ENCODE assay signal across 2 cellular contexts in the genomic region with DNA sequence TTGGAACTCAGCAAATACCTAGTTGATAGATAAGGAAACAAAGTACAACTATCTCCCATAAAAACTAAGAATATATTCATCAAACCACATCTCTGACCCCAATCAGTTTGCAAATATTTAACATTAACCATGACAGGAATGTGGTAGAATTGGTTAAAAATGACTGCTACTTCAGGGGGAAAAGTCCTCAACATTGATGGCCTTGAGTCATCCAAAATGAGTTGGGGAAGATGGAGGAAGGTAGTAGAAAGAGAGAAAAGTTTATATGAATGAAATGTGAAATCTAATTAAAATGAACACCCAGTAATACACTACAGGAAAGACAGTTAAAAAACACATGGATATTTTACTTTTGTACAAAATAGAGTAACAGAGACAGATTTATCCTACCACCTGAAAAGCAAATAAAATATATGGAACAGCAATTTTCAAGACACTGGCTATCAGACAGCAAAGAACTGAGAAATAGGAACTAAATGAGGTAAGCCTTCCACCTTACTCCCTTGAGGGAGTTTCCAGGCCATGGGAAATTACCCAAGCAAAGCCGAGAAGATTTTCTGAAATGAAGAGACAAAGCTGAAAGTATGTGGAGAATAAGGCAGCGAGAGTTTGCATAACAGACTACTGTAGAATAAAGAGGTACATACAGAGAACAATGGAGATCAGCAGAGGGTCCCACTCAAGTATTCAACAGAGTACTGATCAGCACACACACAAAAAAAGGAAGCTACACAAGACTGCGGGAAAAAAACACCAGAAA.
A peak's percentile ranks its signal among the peaks of the same experiment; 100 is the strongest.
TF ChIP-seq lines count a peak whose summit lies in the region.

No MANE protein-coding gene starts in this region.

TF ChIP-seq in GM12878, 131 proteins besides CTCF, POLR2A, EP300 and RAD21 (continues in another document):
- TF ChIP-seq HSF1 (IDR thresholded peaks at IDR 0.05; ENCODE audit: low read depth, low read length): no peak
- no peak for TF ChIP-seq KDM1A (IDR thresholded peaks at IDR 0.05; ENCODE audit: borderline replicate concordance)
- TF ChIP-seq BCL11A (IDR thresholded peaks at IDR 0.05; ENCODE audit: low read depth, low read length): 0 out of 2 replicates have a peak, but pooled peaks have one; percentile 19
- TF ChIP-seq, protein P1, sequence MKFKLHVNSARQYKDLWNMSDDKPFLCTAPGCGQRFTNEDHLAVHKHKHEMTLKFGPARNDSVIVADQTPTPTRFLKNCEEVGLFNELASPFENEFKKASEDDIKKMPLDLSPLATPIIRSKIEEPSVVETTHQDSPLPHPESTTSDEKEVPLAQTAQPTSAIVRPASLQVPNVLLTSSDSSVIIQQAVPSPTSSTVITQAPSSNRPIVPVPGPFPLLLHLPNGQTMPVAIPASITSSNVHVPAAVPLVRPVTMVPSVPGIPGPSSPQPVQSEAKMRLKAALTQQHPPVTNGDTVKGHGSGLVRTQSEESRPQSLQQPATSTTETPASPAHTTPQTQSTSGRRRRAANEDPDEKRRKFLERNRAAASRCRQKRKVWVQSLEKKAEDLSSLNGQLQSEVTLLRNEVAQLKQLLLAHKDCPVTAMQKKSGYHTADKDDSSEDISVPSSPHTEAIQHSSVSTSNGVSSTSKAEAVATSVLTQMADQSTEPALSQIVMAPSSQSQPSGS (IDR thresholded peaks at IDR 0.05; ENCODE audit: low read length): peak; percentile 57; the same call in 1 of the 2 replicates
- no peak for TF ChIP-seq PML (IDR thresholded peaks at IDR 0.05; ENCODE audit: low read length)
- TF ChIP-seq NRF1 (conservative IDR thresholded peaks at IDR 0.05; ENCODE audit: low read depth, low read length): no peak
- no peak for TF ChIP-seq SIX5 (IDR thresholded peaks at IDR 0.05; ENCODE audit: low read depth, low read length, severe bottlenecking)
- TF ChIP-seq MEF2B (IDR thresholded peaks at IDR 0.05; ENCODE audit: partially characterized antibody, poor library complexity, severe bottlenecking): peak; percentile 75
- no peak for TF ChIP-seq KAT2A (conservative IDR thresholded peaks at IDR 0.05; ENCODE audit: control insufficient read depth, low read depth, low read length)
- no peak for TF ChIP-seq MEF2A (IDR thresholded peaks at IDR 0.05; ENCODE audit: insufficient read depth, low read depth, low read length)
- TF ChIP-seq WRNIP1 (IDR thresholded peaks at IDR 0.05; ENCODE audit: borderline replicate concordance, low read depth, low read length): no peak
- TF ChIP-seq PAX5 (IDR thresholded peaks at IDR 0.05; ENCODE audit: borderline replicate concordance, low read depth, low read length): peak; percentile 78; the same call in 1 of the 2 replicates
- no peak for TF ChIP-seq CHD4 (IDR thresholded peaks at IDR 0.05)
- no peak for TF ChIP-seq E2F4 (IDR thresholded peaks at IDR 0.05; ENCODE audit: low read depth, low read length)
- no peak for TF ChIP-seq SKIL (IDR thresholded peaks at IDR 0.05; ENCODE audit: low read depth, poor library complexity, severe bottlenecking)
- TF ChIP-seq, protein P2, sequence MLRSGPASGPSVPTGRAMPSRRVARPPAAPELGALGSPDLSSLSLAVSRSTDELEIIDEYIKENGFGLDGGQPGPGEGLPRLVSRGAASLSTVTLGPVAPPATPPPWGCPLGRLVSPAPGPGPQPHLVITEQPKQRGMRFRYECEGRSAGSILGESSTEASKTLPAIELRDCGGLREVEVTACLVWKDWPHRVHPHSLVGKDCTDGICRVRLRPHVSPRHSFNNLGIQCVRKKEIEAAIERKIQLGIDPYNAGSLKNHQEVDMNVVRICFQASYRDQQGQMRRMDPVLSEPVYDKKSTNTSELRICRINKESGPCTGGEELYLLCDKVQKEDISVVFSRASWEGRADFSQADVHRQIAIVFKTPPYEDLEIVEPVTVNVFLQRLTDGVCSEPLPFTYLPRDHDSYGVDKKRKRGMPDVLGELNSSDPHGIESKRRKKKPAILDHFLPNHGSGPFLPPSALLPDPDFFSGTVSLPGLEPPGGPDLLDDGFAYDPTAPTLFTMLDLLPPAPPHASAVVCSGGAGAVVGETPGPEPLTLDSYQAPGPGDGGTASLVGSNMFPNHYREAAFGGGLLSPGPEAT (IDR thresholded peaks at IDR 0.05; ENCODE audit: low read depth): peak; percentile 94
- no peak for TF ChIP-seq FOS (IDR thresholded peaks at IDR 0.05; ENCODE audit: borderline replicate concordance, extremely low read depth, insufficient read length)
- TF ChIP-seq PAX8 (IDR thresholded peaks at IDR 0.05): no peak

TF ChIP-seq in SK-N-SH treated with all-trans-retinoic acid at 6 μM for 48 hours, 23 proteins besides CTCF, POLR2A, EP300 and RAD21 (continued from another document):
- TF ChIP-seq TSHZ2 (CRISPR knock-in tag; IDR thresholded peaks at IDR 0.05) (no peak), ESRRG (CRISPR knock-in tag; IDR thresholded peaks at IDR 0.05) (no peak), OSR1 (CRISPR knock-in tag; IDR thresholded peaks at IDR 0.05) (no peak), ZFP3 (CRISPR knock-in tag; IDR thresholded peaks at IDR 0.05) (no peak), ZC3H10 (CRISPR knock-in tag; IDR thresholded peaks at IDR 0.05) (no peak), ARNTL (CRISPR knock-in tag; IDR thresholded peaks at IDR 0.05; ENCODE audit: borderline replicate concordance, low read depth) (no peak), ZNF8 (CRISPR knock-in tag; IDR thresholded peaks at IDR 0.05) (no peak), ZNF565 (CRISPR knock-in tag; conservative IDR thresholded peaks at IDR 0.05; ENCODE audit: low read depth) (no peak), ZFP30 (CRISPR knock-in tag; IDR thresholded peaks at IDR 0.05) (no peak), SNAI2 (CRISPR knock-in tag; IDR thresholded peaks at IDR 0.05) (no peak)
- TF ChIP-seq, protein P3, sequence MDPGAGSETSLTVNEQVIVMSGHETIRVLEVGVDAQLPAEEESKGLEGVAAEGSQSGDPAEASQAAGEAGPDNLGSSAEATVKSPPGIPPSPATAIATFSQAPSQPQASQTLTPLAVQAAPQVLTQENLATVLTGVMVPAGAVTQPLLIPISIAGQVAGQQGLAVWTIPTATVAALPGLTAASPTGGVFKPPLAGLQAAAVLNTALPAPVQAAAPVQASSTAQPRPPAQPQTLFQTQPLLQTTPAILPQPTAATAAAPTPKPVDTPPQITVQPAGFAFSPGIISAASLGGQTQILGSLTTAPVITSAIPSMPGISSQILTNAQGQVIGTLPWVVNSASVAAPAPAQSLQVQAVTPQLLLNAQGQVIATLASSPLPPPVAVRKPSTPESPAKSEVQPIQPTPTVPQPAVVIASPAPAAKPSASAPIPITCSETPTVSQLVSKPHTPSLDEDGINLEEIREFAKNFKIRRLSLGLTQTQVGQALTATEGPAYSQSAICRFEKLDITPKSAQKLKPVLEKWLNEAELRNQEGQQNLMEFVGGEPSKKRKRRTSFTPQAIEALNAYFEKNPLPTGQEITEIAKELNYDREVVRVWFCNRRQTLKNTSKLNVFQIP (CRISPR knock-in tag; IDR thresholded peaks at IDR 0.05; ENCODE audit: borderline replicate concordance, low read depth): no peak
- TF ChIP-seq, protein P4, sequence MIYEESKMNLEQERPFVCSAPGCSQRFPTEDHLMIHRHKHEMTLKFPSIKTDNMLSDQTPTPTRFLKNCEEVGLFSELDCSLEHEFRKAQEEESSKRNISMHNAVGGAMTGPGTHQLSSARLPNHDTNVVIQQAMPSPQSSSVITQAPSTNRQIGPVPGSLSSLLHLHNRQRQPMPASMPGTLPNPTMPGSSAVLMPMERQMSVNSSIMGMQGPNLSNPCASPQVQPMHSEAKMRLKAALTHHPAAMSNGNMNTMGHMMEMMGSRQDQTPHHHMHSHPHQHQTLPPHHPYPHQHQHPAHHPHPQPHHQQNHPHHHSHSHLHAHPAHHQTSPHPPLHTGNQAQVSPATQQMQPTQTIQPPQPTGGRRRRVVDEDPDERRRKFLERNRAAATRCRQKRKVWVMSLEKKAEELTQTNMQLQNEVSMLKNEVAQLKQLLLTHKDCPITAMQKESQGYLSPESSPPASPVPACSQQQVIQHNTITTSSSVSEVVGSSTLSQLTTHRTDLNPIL (CRISPR knock-in tag; IDR thresholded peaks at IDR 0.05; ENCODE audit: low read depth): no peak
- TF ChIP-seq, protein P5, sequence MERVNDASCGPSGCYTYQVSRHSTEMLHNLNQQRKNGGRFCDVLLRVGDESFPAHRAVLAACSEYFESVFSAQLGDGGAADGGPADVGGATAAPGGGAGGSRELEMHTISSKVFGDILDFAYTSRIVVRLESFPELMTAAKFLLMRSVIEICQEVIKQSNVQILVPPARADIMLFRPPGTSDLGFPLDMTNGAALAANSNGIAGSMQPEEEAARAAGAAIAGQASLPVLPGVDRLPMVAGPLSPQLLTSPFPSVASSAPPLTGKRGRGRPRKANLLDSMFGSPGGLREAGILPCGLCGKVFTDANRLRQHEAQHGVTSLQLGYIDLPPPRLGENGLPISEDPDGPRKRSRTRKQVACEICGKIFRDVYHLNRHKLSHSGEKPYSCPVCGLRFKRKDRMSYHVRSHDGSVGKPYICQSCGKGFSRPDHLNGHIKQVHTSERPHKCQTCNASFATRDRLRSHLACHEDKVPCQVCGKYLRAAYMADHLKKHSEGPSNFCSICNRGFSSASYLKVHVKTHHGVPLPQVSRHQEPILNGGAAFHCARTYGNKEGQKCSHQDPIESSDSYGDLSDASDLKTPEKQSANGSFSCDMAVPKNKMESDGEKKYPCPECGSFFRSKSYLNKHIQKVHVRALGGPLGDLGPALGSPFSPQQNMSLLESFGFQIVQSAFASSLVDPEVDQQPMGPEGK (CRISPR knock-in tag; IDR thresholded peaks at IDR 0.05; ENCODE audit: borderline replicate concordance): no peak
- TF ChIP-seq, protein P6, sequence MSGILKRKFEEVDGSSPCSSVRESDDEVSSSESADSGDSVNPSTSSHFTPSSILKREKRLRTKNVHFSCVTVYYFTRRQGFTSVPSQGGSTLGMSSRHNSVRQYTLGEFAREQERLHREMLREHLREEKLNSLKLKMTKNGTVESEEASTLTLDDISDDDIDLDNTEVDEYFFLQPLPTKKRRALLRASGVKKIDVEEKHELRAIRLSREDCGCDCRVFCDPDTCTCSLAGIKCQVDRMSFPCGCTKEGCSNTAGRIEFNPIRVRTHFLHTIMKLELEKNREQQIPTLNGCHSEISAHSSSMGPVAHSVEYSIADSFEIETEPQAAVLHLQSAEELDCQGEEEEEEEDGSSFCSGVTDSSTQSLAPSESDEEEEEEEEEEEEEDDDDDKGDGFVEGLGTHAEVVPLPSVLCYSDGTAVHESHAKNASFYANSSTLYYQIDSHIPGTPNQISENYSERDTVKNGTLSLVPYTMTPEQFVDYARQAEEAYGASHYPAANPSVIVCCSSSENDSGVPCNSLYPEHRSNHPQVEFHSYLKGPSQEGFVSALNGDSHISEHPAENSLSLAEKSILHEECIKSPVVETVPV (CRISPR knock-in tag; IDR thresholded peaks at IDR 0.05): no peak
